11 cellular contexts compared by ENCODE assay signal in genomic region chr2:46365913-46366674, GRCh38.
DNase-seq lines count a peak whose midpoint lies in the region; ATAC-seq, FAIRE-seq and TF ChIP-seq lines count a peak whose summit lies in the region.
"Had no signal": no experiment of that assay in that cellular context is flagged by ENCODE, and none has a peak within 500 bp of the region (broad histone marks: within the 10 kb centered on the region; RNA-seq: fewer than 3 reads in every experiment).

No MANE protein-coding gene starts in this region.

- no peaks in the 10 kb centered on the region for H3K9me3 Mint-ChIP-seq in activated CD8-positive, alpha-beta T cell treated with anti-CD3 and anti-CD28 coated beads for 36 hours
- H3K9me3 Mint-ChIP-seq in activated CD8-positive, alpha-beta T cell treated with anti-CD3 and anti-CD28 coated beads, Interleukin-2, amount 10 ng/mL, durations not matched to agents 7 days and 5 days (ENCODE audit: insufficient read depth): no peaks in the 10 kb centered on the region

- H3K27ac ChIP-seq in transverse colon: peak overlapping the region in 1 of 4 donors; percentile 0
- H3K27ac ChIP-seq: vagina had no signal

- TF ChIP-seq POLR2A in transverse colon (IDR thresholded peaks at IDR 0.05): no peak

- intact Hi-C loops in activated CD8-positive, alpha-beta T cell treated with anti-CD3 and anti-CD28 coated beads for 36 hours (cut with micrococcal nuclease): loop anchor here (2.0 to 5.0 kb wide), 3 partner anchors 304 to 374 kb away; no protein-coding TSS in a partner anchor
- intact Hi-C loops in transverse colon (cut with DNase I; ENCODE audit: low total_unique reads): loop anchor here (2.0 kb wide), 1 partner anchor 303 kb away; no protein-coding TSS in a partner anchor

- ATAC-seq in activated CD8-positive, alpha-beta T cell treated with anti-CD3 and anti-CD28 coated beads for 36 hours: no peak
- no peak for ATAC-seq in activated CD8-positive, alpha-beta T cell treated with anti-CD3 and anti-CD28 coated beads, Interleukin-2, amount 10 ng/mL, durations not matched to agents 7 days and 5 days
- no peak for ATAC-seq in HG03432 (IDR thresholded peaks at IDR 0.05; ENCODE audit: unreplicated experiment)

- H3K4me1 ChIP-seq in transverse colon: peaks cover 0 to 4% (median 0%) of the 10 kb centered on the region in 4 donors

- TF ChIP-seq CTCF in activated CD8-positive, alpha-beta T cell treated with anti-CD3 and anti-CD28 coated beads for 36 hours (IDR thresholded peaks at IDR 0.05): peak; percentile 20
- peak; percentile 26 to 49 (median 33) for TF ChIP-seq CTCF in transverse colon (IDR thresholded peaks at IDR 0.05)

- no peaks in the 10 kb centered on the region for H3K27me3 Mint-ChIP-seq in activated CD8-positive, alpha-beta T cell treated with anti-CD3 and anti-CD28 coated beads for 36 hours
- H3K27me3 Mint-ChIP-seq in activated CD8-positive, alpha-beta T cell treated with anti-CD3 and anti-CD28 coated beads, Interleukin-2, amount 10 ng/mL, durations not matched to agents 7 days and 5 days (ENCODE audit: low read depth): peaks cover 3% of the 10 kb centered on the region
- H3K27me3 Mint-ChIP-seq: B cell had no signal

- FAIRE-seq in TTC549 (lab: Jason Lieb, UNC): peak; percentile 33

- POLR2A ChIA-PET in activated CD8-positive, alpha-beta T cell treated with anti-CD3 and anti-CD28 coated beads for 36 hours (lab: Charles Lee): interaction anchor here (0.9 kb wide), 1 partner anchor 11 kb away, joined by 3 read pairs; no protein-coding TSS in a partner anchor
- POLR2A ChIA-PET in activated CD8-positive, alpha-beta T cell treated with anti-CD3 and anti-CD28 coated beads, Interleukin-2, amount 10 ng/mL, durations not matched to agents 7 days and 5 days (lab: Charles Lee): no interaction called here

- no peak overlapping the region for H3K4me3 Mint-ChIP-seq in activated CD8-positive, alpha-beta T cell treated with anti-CD3 and anti-CD28 coated beads for 36 hours
- no peak overlapping the region for H3K4me3 Mint-ChIP-seq in activated CD8-positive, alpha-beta T cell treated with anti-CD3 and anti-CD28 coated beads, Interleukin-2, amount 10 ng/mL, durations not matched to agents 7 days and 5 days
- H3K4me3 Mint-ChIP-seq: B cell had no signal

- H3K4me1 Mint-ChIP-seq in activated CD8-positive, alpha-beta T cell treated with anti-CD3 and anti-CD28 coated beads for 36 hours (ENCODE audit: low read depth): peaks cover 29% of the 10 kb centered on the region
- H3K4me1 Mint-ChIP-seq in activated CD8-positive, alpha-beta T cell treated with anti-CD3 and anti-CD28 coated beads, Interleukin-2, amount 10 ng/mL, durations not matched to agents 7 days and 5 days (ENCODE audit: low read depth): peaks cover 76% of the 10 kb centered on the region

- WGBS in transverse colon (ENCODE audit: low coverage in 1 of 2), 2 donors: 61 to 81% methylated on average over 3 to 15 of the region's 15 CpGs

- no peaks in the 10 kb centered on the region for H3K36me3 Mint-ChIP-seq in activated CD8-positive, alpha-beta T cell treated with anti-CD3 and anti-CD28 coated beads for 36 hours (ENCODE audit: low read depth)
- H3K36me3 Mint-ChIP-seq in activated CD8-positive, alpha-beta T cell treated with anti-CD3 and anti-CD28 coated beads, Interleukin-2, amount 10 ng/mL, durations not matched to agents 7 days and 5 days (ENCODE audit: low read depth): peaks cover 7% of the 10 kb centered on the region

- H3K9me3 ChIP-seq in transverse colon: no peaks in the 10 kb centered on the region
- H3K9me3 ChIP-seq: vagina had no signal

- H3K4me3 ChIP-seq in transverse colon: no peak overlapping the region
- H3K4me3 ChIP-seq in H7 (ENCODE audit: insufficient read depth, low read depth, low read length): no peak overlapping the region
- H3K4me3 ChIP-seq: vagina had no signal

- no peak overlapping the region for H3K27ac Mint-ChIP-seq in activated CD8-positive, alpha-beta T cell treated with anti-CD3 and anti-CD28 coated beads for 36 hours
- H3K27ac Mint-ChIP-seq in activated CD8-positive, alpha-beta T cell treated with anti-CD3 and anti-CD28 coated beads, Interleukin-2, amount 10 ng/mL, durations not matched to agents 7 days and 5 days: no peak overlapping the region
- H3K27ac Mint-ChIP-seq: B cell had no signal

- H3K36me3 ChIP-seq in transverse colon: peaks cover 0 to 22% (median 10%) of the 10 kb centered on the region in 4 donors
- H3K36me3 ChIP-seq in H7 (replicated peaks; ENCODE audit: control insufficient read depth, insufficient read depth, low read length): no peaks in the 10 kb centered on the region

- no peak for TF ChIP-seq EP300 in transverse colon (IDR thresholded peaks at IDR 0.05; ENCODE audit: low read depth)

- CTCF ChIA-PET in activated CD8-positive, alpha-beta T cell treated with anti-CD3 and anti-CD28 coated beads for 36 hours (lab: Charles Lee): interaction anchor here (0.7 to 2.9 kb wide), 22 partner anchors 8 to 506 kb away, joined by 3 to 17 read pairs (median 3); no protein-coding TSS in a partner anchor
- CTCF ChIA-PET in activated CD8-positive, alpha-beta T cell treated with anti-CD3 and anti-CD28 coated beads, Interleukin-2, amount 10 ng/mL, durations not matched to agents 7 days and 5 days (lab: Charles Lee): interaction anchor here (0.6 to 5.2 kb wide), 32 partner anchors 8 to 374 kb away, joined by 3 to 48 read pairs (median 4); no protein-coding TSS in a partner anchor

- DNase-seq in activated CD8-positive, alpha-beta T cell treated with anti-CD3 and anti-CD28 coated beads for 36 hours: no peak
- no peak for DNase-seq in activated CD8-positive, alpha-beta T cell treated with anti-CD3 and anti-CD28 coated beads, Interleukin-2, amount 10 ng/mL, durations not matched to agents 7 days and 5 days
- peak; percentile 31 for DNase-seq in iPS-NIHi7 (ENCODE audit: extremely low spot score)
- no peak for DNase-seq in transverse colon
- no peak for DNase-seq in glomerular visceral epithelial cell (ENCODE audit: extremely low spot score)
- DNase-seq in H7: no peak
- DNase-seq: activated naive CD4-positive, alpha-beta T cell treated with Interleukin-2 at 50 U/mL for 16 hours had no signal

- H3K27me3 ChIP-seq in transverse colon (no peaks in the 10 kb centered on the region), H7 (ENCODE audit: control insufficient read depth, insufficient read depth, low read length) (no peaks in the 10 kb centered on the region)
- H3K27me3 ChIP-seq: vagina had no signal

- in situ Hi-C loops in transverse colon (cut with MboI; ENCODE audit: low pct_ligation_motif_present in 1 of 4, low pct_unique_long_range_greater_than_20kb in 1 of 4, low sequenced_read_pairs in 3 of 4): loop anchor here (25.0 kb wide), 3 partner anchors 304 to 729 kb away; no protein-coding TSS in a partner anchor
